In genomic region chr4:8862334-8862733, GRCh38 we compare ENCODE assay signal across 30 cellular contexts. TPM values are rescaled to one million over a fixed set of nuclear protein-coding genes. Genes with fewer than 3 reads are reported as not detected.
"Had no signal": no experiment of that assay in that cellular context is flagged by ENCODE, and none has a peak within 500 bp of the region (broad histone marks: within the 10 kb centered on the region; RNA-seq: fewer than 3 reads in every experiment).

No MANE protein-coding gene starts in this region.

- H3K4me3 ChIP-seq: left ventricle myocardium inferior, lung, mucosa of descending colon, psoas muscle, sigmoid colon, suprapubic skin, thoracic aorta, tibial artery, upper lobe of right lung had no signal

- H3K27ac Mint-ChIP-seq: nephron; neural progenitor cell; stimulated activated effector memory CD8-positive, alpha-beta T cell treated with anti-CD3 and anti-CD28 coated beads, Interleukin-12 subunit alpha, Interleukin-12 subunit beta, amount 100 ng/mL, for 72 hours; stimulated activated naive CD8-positive, alpha-beta T cell treated with anti-CD3 and anti-CD28 coated beads, Interleukin-15, Interleukin-2, amounts not matched to agents 100 ng/mL and 50 ng/mL, for 24 hours had no signal

- H3K9ac ChIP-seq: neural progenitor cell, parathyroid adenoma had no signal

- ATAC-seq: mucosa of descending colon; naive thymus-derived CD4-positive, alpha-beta T cell; psoas muscle; stimulated activated effector memory CD8-positive, alpha-beta T cell treated with anti-CD3 and anti-CD28 coated beads, Interleukin-12 subunit alpha, Interleukin-12 subunit beta, amount 100 ng/mL, for 72 hours; upper lobe of right lung had no signal

- H3K79me2 ChIP-seq: parathyroid adenoma had no signal

- H3K36me3 Mint-ChIP-seq: neural progenitor cell had no signal

- FAIRE-seq: small intestine, urothelium cell line had no signal

- H3K4me3 Mint-ChIP-seq: naive thymus-derived CD4-positive, alpha-beta T cell; neural progenitor cell; stimulated activated effector memory CD8-positive, alpha-beta T cell treated with anti-CD3 and anti-CD28 coated beads, Interleukin-12 subunit alpha, Interleukin-12 subunit beta, amount 100 ng/mL, for 72 hours; stimulated activated naive CD8-positive, alpha-beta T cell treated with anti-CD3 and anti-CD28 coated beads, Interleukin-15, Interleukin-2, amounts not matched to agents 100 ng/mL and 50 ng/mL, for 24 hours had no signal

- H2AFZ ChIP-seq: neural progenitor cell, parathyroid adenoma had no signal

- H3K9me3 Mint-ChIP-seq: nephron; stimulated activated effector memory CD8-positive, alpha-beta T cell treated with anti-CD3 and anti-CD28 coated beads, Interleukin-12 subunit alpha, Interleukin-12 subunit beta, amount 100 ng/mL, for 72 hours; stimulated activated naive CD8-positive, alpha-beta T cell treated with anti-CD3 and anti-CD28 coated beads, Interleukin-15, Interleukin-2, amounts not matched to agents 100 ng/mL and 50 ng/mL, for 24 hours had no signal

- H3K36me3 ChIP-seq: left ventricle myocardium inferior, neural progenitor cell, neutrophil, sigmoid colon, spleen, suprapubic skin, thoracic aorta, tibial artery, upper lobe of right lung had no signal

- H3K4me1 Mint-ChIP-seq: nephron had no signal

- H3K27ac ChIP-seq: left ventricle myocardium inferior, neural progenitor cell, neutrophil, parathyroid adenoma, psoas muscle, sigmoid colon, spleen, suprapubic skin, thoracic aorta, tibial artery, upper lobe of right lung had no signal

- H3K4me1 ChIP-seq: parathyroid adenoma, psoas muscle had no signal

- DNase-seq: hypothalamus; islet precursor cell; left ventricle myocardium inferior; midbrain; naive thymus-derived CD4-positive, alpha-beta T cell; occipital lobe; psoas muscle; sigmoid colon; small intestine; spleen; stimulated activated CD4-positive, alpha-beta T cell treated with anti-CD3 and anti-CD28 coated beads, Interleukin-4, amount 100 ng/mL, for 24 hours; stimulated activated naive CD4-positive, alpha-beta T cell; tibial artery; trophoblast cell; upper lobe of right lung had no signal

- H3K9me3 ChIP-seq: left ventricle myocardium inferior, mucosa of descending colon, neutrophil, psoas muscle, sigmoid colon, spleen, suprapubic skin, thoracic aorta, tibial artery, upper lobe of right lung had no signal

RNA-seq across cellular contexts. Expression of gene HMX1, which starts 9.3 kb away (rescaled TPM):
- total RNA-seq: kidney epithelial cell; left ventricle myocardium inferior; lung; mesenteric fat pad; myocyte; naive thymus-derived CD4-positive, alpha-beta T cell; psoas muscle; spleen; subcutaneous adipose tissue; suprapubic skin; upper lobe of right lung had no signal
- polyA plus RNA-seq: lung; naive thymus-derived CD4-positive, alpha-beta T cell; psoas muscle; sigmoid colon; small intestine; spleen had no signal
